In the genomic region with DNA sequence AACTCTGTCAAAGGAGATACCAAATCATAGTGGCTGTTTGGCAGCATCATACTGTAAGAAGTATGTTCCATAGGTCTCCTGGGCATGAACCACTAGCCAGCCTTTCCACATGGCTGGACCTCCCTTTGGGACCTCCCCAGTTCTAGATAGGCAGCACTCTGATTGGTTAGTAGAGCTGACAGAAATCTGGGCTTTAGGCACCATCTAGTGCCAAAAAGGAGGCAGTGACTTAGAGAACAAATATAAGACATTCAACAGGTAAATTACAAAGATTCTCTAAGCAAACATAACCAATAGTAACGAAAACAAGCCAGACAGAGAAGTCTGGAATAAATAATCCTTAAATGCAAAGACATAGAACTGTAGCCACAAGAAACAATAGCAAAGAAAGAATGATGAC, we compare ENCODE assay signal across 10 cellular contexts.
DNase-seq lines count a peak whose midpoint lies in the region; ATAC-seq, FAIRE-seq and TF ChIP-seq lines count a peak whose summit lies in the region.
"Had no signal": no experiment of that assay in that cellular context is flagged by ENCODE, and none has a peak within 500 bp of the region (broad histone marks: within the 10 kb centered on the region; RNA-seq: fewer than 3 reads in every experiment).

No MANE protein-coding gene starts in this region.

- whole genome bisulfite sequencing in testis, 2 donors: 92 to 97% methylated on average over 1 of the region's 1 CpG

- no peak for FAIRE-seq in kidney (lab: Jason Lieb, UNC)
- FAIRE-seq: colon had no signal

- TF ChIP-seq CTCF in CD14-positive monocyte (IDR thresholded peaks at IDR 0.05) (peak; percentile 57), WERI-Rb-1 (IDR thresholded peaks at IDR 0.05; ENCODE audit: low read depth, low read length) (peak; percentile 29; the same call in 1 of the 2 replicates), kidney (IDR thresholded peaks at IDR 0.05; ENCODE audit: borderline replicate concordance, extremely low read depth, insufficient read depth) (peak; percentile 18), testis (IDR thresholded peaks at IDR 0.05) (no peak)

- peaks cover 0 to 2% (median 0%) of the 10 kb centered on the region in 3 donors for H3K27me3 Mint-ChIP-seq in CD14-positive monocyte (ENCODE audit: low read depth in 3 of 3)

- H3K4me3 Mint-ChIP-seq in CD14-positive monocyte: no peak overlapping the region

- intact Hi-C loops in CD14-positive monocyte (cut with micrococcal nuclease) (no loop called here), kidney (cut with DNase I) (no loop called here), testis (cut with DNase I; ENCODE audit: low total_unique reads) (no loop called here)

- H3K9ac ChIP-seq in kidney (ENCODE audit: low read length in 2 of 2): no peak overlapping the region

- H3K4me1 Mint-ChIP-seq in CD14-positive monocyte: no peaks in the 10 kb centered on the region

- H3K27me3 ChIP-seq in WERI-Rb-1 (ENCODE audit: insufficient read depth, low read depth, severe bottlenecking) (no peaks in the 10 kb centered on the region), testis (no peaks in the 10 kb centered on the region)

- no peak overlapping the region for H3K27ac Mint-ChIP-seq in CD14-positive monocyte

- ATAC-seq in activated CD4-positive, CD25-positive, alpha-beta regulatory T cell treated with anti-CD3 and anti-CD28 coated beads, Interleukin-2, amount 50 U/mL, for 24 hours: no peak
- no peak for ATAC-seq in GM21529 (IDR thresholded peaks at IDR 0.05; ENCODE audit: unreplicated experiment)
- ATAC-seq: Panc1 had no signal

- TF ChIP-seq POLR2A in testis (IDR thresholded peaks at IDR 0.05): no peak

- H3K4me1 ChIP-seq in kidney (ENCODE audit: control insufficient read depth in 1 of 2, insufficient read depth in 1 of 2, low read depth in 1 of 2, low read length in 2 of 2) (no peaks in the 10 kb centered on the region), testis (no peaks in the 10 kb centered on the region)

- H3K9me3 Mint-ChIP-seq in CD14-positive monocyte: peaks cover 0 to 4% (median 0%) of the 10 kb centered on the region in 7 donors

- H3K4me3 ChIP-seq in WERI-Rb-1 (ENCODE audit: low read depth, low read length) (no peak overlapping the region), kidney (ENCODE audit: low read length in 2 of 2) (no peak overlapping the region), testis (no peak overlapping the region)

- H3K9me3 ChIP-seq in WERI-Rb-1 (ENCODE audit: severe bottlenecking) (no peaks in the 10 kb centered on the region), kidney (ENCODE audit: control insufficient read depth in 1 of 2, low read length in 2 of 2) (no peaks in the 10 kb centered on the region), testis (no peaks in the 10 kb centered on the region)

- H3K27ac ChIP-seq in WERI-Rb-1: no peak overlapping the region
- no peak overlapping the region for H3K27ac ChIP-seq in kidney (ENCODE audit: low read depth in 2 of 2, low read length in 2 of 2)
- H3K27ac ChIP-seq in testis: no peak overlapping the region

- no peak for DNase-seq in CD14-positive monocyte (ENCODE audit: low spot score)
- DNase-seq in HS-27A (ENCODE audit: low read depth): peak; percentile 38
- peak; percentile 42 for DNase-seq in WERI-Rb-1
- DNase-seq in kidney: no peak
- DNase-seq in NCI-H2196 treated with DMSO at 0.1 percent for 48 hours (lab: John Stamatoyannopoulos, UW; ENCODE audit: unreplicated experiment): no peak
- DNase-seq in testis: no peak

- H3K36me3 ChIP-seq in WERI-Rb-1 (no peaks in the 10 kb centered on the region), kidney (ENCODE audit: control insufficient read depth in 1 of 2, insufficient read depth in 2 of 2, low read length in 2 of 2) (no peaks in the 10 kb centered on the region), testis (ENCODE audit: low read depth, missing control alignments) (no peaks in the 10 kb centered on the region)

- no peaks in the 10 kb centered on the region for H3K36me3 Mint-ChIP-seq in CD14-positive monocyte

Comparison
In these comparisons a context has a peak if more than half of its experiments do, and no peak if none do; other contexts are left out.
1. DNase-seq: peak in HS-27A (single experiment) and WERI-Rb-1 (single experiment); none in CD14-positive monocyte (single experiment), kidney (single experiment), NCI-H2196 treated with DMSO at 0.1 percent for 48 hours (single experiment) and testis (single experiment).
2. CTCF ChIP-seq: peak in CD14-positive monocyte (single experiment), WERI-Rb-1 (single experiment) and kidney (single experiment); none in testis (0 of 3).